ENCODE assay signal across 8 cellular contexts in the genomic region with DNA sequence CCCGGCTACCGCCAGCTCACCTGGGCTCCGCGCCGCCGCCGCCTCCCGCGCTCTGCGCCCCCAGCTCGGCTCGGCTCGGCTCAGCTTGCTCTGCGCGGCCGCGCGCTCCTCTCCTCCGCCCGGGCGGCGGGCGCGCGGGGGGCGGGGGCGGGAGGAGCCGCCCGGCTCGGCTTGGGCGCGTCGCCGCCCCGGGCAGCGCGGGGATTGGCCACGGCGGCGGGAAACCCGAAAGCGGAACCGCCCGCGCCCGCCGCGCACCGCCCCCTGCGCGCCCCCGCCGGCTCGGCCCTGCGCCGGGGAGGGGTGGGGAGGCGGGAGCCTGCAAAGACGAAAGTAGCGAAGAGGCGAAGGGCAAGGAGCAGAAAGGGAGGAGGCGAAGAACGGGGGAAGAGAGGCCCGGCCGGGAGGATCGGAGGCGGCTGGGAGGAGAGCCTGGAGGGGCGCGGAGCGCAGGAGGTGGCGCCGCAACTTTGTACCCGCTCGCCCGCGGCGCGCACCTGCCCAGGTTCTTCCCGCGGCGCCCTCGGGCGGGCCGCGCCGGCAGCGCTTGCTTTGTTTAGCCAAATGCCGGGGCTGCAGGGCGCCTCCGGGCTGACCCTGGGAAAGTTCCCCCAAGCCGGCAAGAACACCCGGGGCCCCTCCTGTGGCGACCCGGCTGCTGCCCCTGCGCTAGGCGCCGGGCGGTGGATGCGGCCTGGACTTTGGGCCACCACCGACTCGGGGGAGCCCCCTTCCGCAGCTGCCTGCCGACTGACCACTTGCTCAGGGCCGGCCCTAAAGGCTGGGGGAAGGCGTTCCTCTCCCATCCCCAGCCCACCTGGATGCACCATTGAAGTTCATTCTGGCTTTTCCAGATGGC. TPM values are rescaled to one million over a fixed set of nuclear protein-coding genes. Genes with fewer than 3 reads are reported as not detected.
DNase-seq lines count a peak whose midpoint lies in the region; ATAC-seq and TF ChIP-seq lines count a peak whose summit lies in the region.

A gene (minus strand): TSS at position 92 of the 859 bp plus-strand sequence. CDS start 22,183 bp downstream, outside the sequence.

- H3K9me3 Mint-ChIP-seq in GM23338 (no peaks in the 10 kb centered on the region), neural progenitor cell (no peaks in the 10 kb centered on the region)

- H3K27ac ChIP-seq in GM23338 (ENCODE audit: low read depth): peak within 1 kb of the TSS; percentile 89
- H3K27ac ChIP-seq in SJCRH30: peak within 1 kb of the TSS; percentile 51
- peak within 1 kb of the TSS; percentile 36 for H3K27ac ChIP-seq in foreskin keratinocyte
- peak within 1 kb of the TSS; percentile 92 for H3K27ac ChIP-seq in neural progenitor cell
- H3K27ac ChIP-seq in stomach smooth muscle (ENCODE audit: low read length): peak within 1 kb of the TSS; percentile 31

- peak within 1 kb of the TSS; percentile 87 for H3K4me3 Mint-ChIP-seq in GM23338
- H3K4me3 Mint-ChIP-seq in neural progenitor cell: peak within 1 kb of the TSS; percentile 91

- TF ChIP-seq CTCF in GM23338 (conservative IDR thresholded peaks at IDR 0.05; ENCODE audit: low read depth in 2 of 2): peak in 1 of 2 experiments; percentile 13; a peak in 1 of 4 replicates
- 0 out of 2 replicates have a peak, but pooled peaks have one; percentile 21 for TF ChIP-seq CTCF in LNCaP clone FGC (IDR thresholded peaks at IDR 0.05; ENCODE audit: control insufficient read depth, extremely low read depth, insufficient read depth)
- TF ChIP-seq CTCF in foreskin keratinocyte (conservative IDR thresholded peaks at IDR 0.05): peak; percentile 43
- TF ChIP-seq CTCF in neural progenitor cell (IDR thresholded peaks at IDR 0.05): peak; percentile 35

- peaks cover 6% of the 10 kb centered on the region; the same call in 1 of the 2 replicates for H3F3A ChIP-seq in GM23338 (replicated peaks; ENCODE audit: low read depth)
- peaks cover 14% of the 10 kb centered on the region for H3F3A ChIP-seq in neural progenitor cell (ENCODE audit: low read depth)

- no peaks in the 10 kb centered on the region for H3K36me3 Mint-ChIP-seq in GM23338 (ENCODE audit: low read depth)
- peaks cover 3% of the 10 kb centered on the region for H3K36me3 Mint-ChIP-seq in neural progenitor cell

- H3K4me1 ChIP-seq in GM23338 (ENCODE audit: insufficient read depth): peaks cover 9% of the 10 kb centered on the region
- no peaks in the 10 kb centered on the region for H3K4me1 ChIP-seq in SJCRH30
- H3K4me1 ChIP-seq in foreskin keratinocyte: peaks cover 7% of the 10 kb centered on the region
- H3K4me1 ChIP-seq in neural progenitor cell: peaks cover 7% of the 10 kb centered on the region
- H3K4me1 ChIP-seq in stomach smooth muscle (ENCODE audit: control insufficient read depth, insufficient read depth, low read length): peaks cover 24% of the 10 kb centered on the region

- H3K36me3 ChIP-seq in GM23338 (ENCODE audit: insufficient read depth) (no peaks in the 10 kb centered on the region; the same call in 1 of the 2 replicates), SJCRH30 (no peaks in the 10 kb centered on the region), neural progenitor cell (no peaks in the 10 kb centered on the region), stomach smooth muscle (ENCODE audit: control insufficient read depth in 2 of 2, insufficient read depth in 2 of 2, low read length in 2 of 2) (peaks cover 0 to 2% of the 10 kb centered on the region in 2 donors)

- peak within 1 kb of the TSS; percentile 98 for H2AFZ ChIP-seq in GM23338
- H2AFZ ChIP-seq in neural progenitor cell (replicated peaks): peak within 1 kb of the TSS; percentile 95

- ATAC-seq in GM23338 (peak; percentile 65), foreskin keratinocyte (peak; percentile 77)

- H3K9ac ChIP-seq in neural progenitor cell: peak within 1 kb of the TSS; percentile 53
- H3K9ac ChIP-seq in stomach smooth muscle (ENCODE audit: low read length in 2 of 2): peak within 1 kb of the TSS; percentile 73 to 82

- H3K27me3 Mint-ChIP-seq in GM23338 (ENCODE audit: insufficient read depth, low read depth, poor library complexity): peaks cover 11% of the 10 kb centered on the region
- peaks cover 10% of the 10 kb centered on the region for H3K27me3 Mint-ChIP-seq in neural progenitor cell (ENCODE audit: insufficient read depth, low read depth)

- peak within 1 kb of the TSS; percentile 95 for H3K4me3 ChIP-seq in GM23338
- H3K4me3 ChIP-seq in LNCaP clone FGC (ENCODE audit: low read depth, low read length): peak within 1 kb of the TSS; percentile 93
- peak within 1 kb of the TSS; percentile 88 for H3K4me3 ChIP-seq in SJCRH30
- H3K4me3 ChIP-seq in neural progenitor cell: peak within 1 kb of the TSS; percentile 93
- H3K4me3 ChIP-seq in stomach smooth muscle (ENCODE audit: low read length in 2 of 2): peak within 1 kb of the TSS; percentile 84 to 89

- H3K27me3 ChIP-seq in GM23338 (ENCODE audit: insufficient read depth) (no peaks in the 10 kb centered on the region), SJCRH30 (no peaks in the 10 kb centered on the region), foreskin keratinocyte (no peaks in the 10 kb centered on the region), neural progenitor cell (no peaks in the 10 kb centered on the region), stomach smooth muscle (ENCODE audit: control insufficient read depth in 1 of 2, insufficient read depth in 2 of 2, low read length in 2 of 2) (no peaks in the 10 kb centered on the region)

- H3K9me2 ChIP-seq in GM23338 (ENCODE audit: insufficient read depth): no peaks in the 10 kb centered on the region

- no peak within 1 kb of the TSS for H3K27ac Mint-ChIP-seq in GM23338
- H3K27ac Mint-ChIP-seq in neural progenitor cell: peak within 1 kb of the TSS; percentile 29

- H3K9me3 ChIP-seq in SJCRH30 (replicated peaks): no peaks in the 10 kb centered on the region
- H3K9me3 ChIP-seq in neural progenitor cell (ENCODE audit: low read depth): no peaks in the 10 kb centered on the region
- no peaks in the 10 kb centered on the region for H3K9me3 ChIP-seq in stomach smooth muscle (ENCODE audit: control insufficient read depth in 2 of 2, low read length in 2 of 2)

- peak within 1 kb of the TSS; percentile 97 for H3K4me2 ChIP-seq in GM23338
- H3K4me2 ChIP-seq in neural progenitor cell: peak within 1 kb of the TSS; percentile 95

- H3K79me2 ChIP-seq in GM23338 (replicated peaks; ENCODE audit: insufficient read depth) (peaks cover 25% of the 10 kb centered on the region), neural progenitor cell (ENCODE audit: low read depth) (peaks cover 42% of the 10 kb centered on the region)

- peaks cover 5% of the 10 kb centered on the region; the same call in 2 of the 3 replicates for H3K4me1 Mint-ChIP-seq in GM23338
- H3K4me1 Mint-ChIP-seq in neural progenitor cell: peaks cover 10% of the 10 kb centered on the region

- no peaks in the 10 kb centered on the region; the same call in 1 of the 2 replicates for H4K20me1 ChIP-seq in GM23338 (replicated peaks; ENCODE audit: insufficient read depth)
- peaks cover 17% of the 10 kb centered on the region for H4K20me1 ChIP-seq in neural progenitor cell (ENCODE audit: low read depth)

- peak; percentile 81 for DNase-seq in ELF-1 (ENCODE audit: low read depth, low spot score)
- DNase-seq in GM23338 (ENCODE audit: low spot score): peak; percentile 90
- no peak for DNase-seq in LNCaP clone FGC (ENCODE audit: low read depth)
- DNase-seq in SJCRH30: peak; percentile 76 to 83
- peak; percentile 81 for DNase-seq in activated gamma-delta T cell treated with Interleukin-2 at 50 U/mL for 16 hours
- peak; percentile 47 to 56 for DNase-seq in foreskin keratinocyte
- DNase-seq in neural progenitor cell (ENCODE audit: low spot score): peak; percentile 96

TF ChIP-seq in GM23338, 12 proteins besides CTCF, POLR2A, EP300 and RAD21:
- TF ChIP-seq POLR2AphosphoS5 (IDR thresholded peaks at IDR 0.05; ENCODE audit: low read depth) (peak; percentile 76), EZH2 (IDR thresholded peaks at IDR 0.05; ENCODE audit: low read depth, unreplicated experiment) (no peak), EZH2phosphoT487 (IDR thresholded peaks at IDR 0.05; ENCODE audit: unreplicated experiment) (no peak), ZNF114 (CRISPR knock-in tag; IDR thresholded peaks at IDR 0.05) (no peak), STAT1 (IDR thresholded peaks at IDR 0.05; ENCODE audit: unreplicated experiment) (no peak)

RNA-seq across cellular contexts. Expression of the gene that starts here (rescaled TPM):
- 18.5 and 26.4 TPM in 2 replicates for total RNA-seq in GM23338 (2014; rRNA removed; shearing (Covaris generic))
- 9.5 and 10.3 TPM in 2 replicates for polyA plus RNA-seq in GM23338 (2016; fragmentation: Nextera tagmentation; extraction: Ambion mirVana)
- total RNA-seq in SJCRH30 (2014; rRNA removed; shearing (Covaris generic)): 7.8 and 9.7 TPM in 2 replicates
- 20.3 TPM in 2 replicates for total RNA-seq in foreskin keratinocyte
- 12.0 and 12.6 TPM in 2 replicates for polyA plus RNA-seq in foreskin keratinocyte
- 21.0 and 31.1 TPM in 2 replicates for total RNA-seq in neural progenitor cell (ENCODE audit: low replicate concordance)

Comparison
In these comparisons a context has a peak if more than half of its experiments do, and no peak if none do; other contexts are left out.
1. H3K27ac ChIP-seq: peak in every context shown above with its lines; median percentile 92 in neural progenitor cell; 89 in GM23338; 51 in SJCRH30; 36 in foreskin keratinocyte; 31 in stomach smooth muscle.